ENCODE assay signal across 7 cellular contexts in genomic region chr22:46634973-46635685, GRCh38. TPM values are rescaled to one million over a fixed set of nuclear protein-coding genes. Genes with fewer than 3 reads are reported as not detected.
A peak's percentile ranks its signal among the peaks of the same experiment; 100 is the strongest.
DNase-seq lines count a peak whose midpoint lies in the region; ATAC-seq and TF ChIP-seq lines count a peak whose summit lies in the region.
"Not testable (repeated sequence)": the region's sequence is repeated elsewhere in the genome, so short reads cannot be mapped to it uniquely, and the experiment has no call there.

No MANE protein-coding gene starts in this region.

- not testable (repeated sequence) for H3K4me3 ChIP-seq in Peyer's patch, smooth muscle cell
- peak overlapping the region in 1 of 3 donors; percentile 47 for H3K4me3 ChIP-seq in liver (ENCODE audit: low read depth in 1 of 3, low read length in 3 of 3)

- not testable (repeated sequence) for H3K9me3 Mint-ChIP-seq in endothelial cell (ENCODE audit: unreplicated experiment); nephron progenitor cell

- H3K4me2 ChIP-seq in smooth muscle cell = peak overlapping the region; percentile 36

- intact Hi-C loops in left ventricle myocardium superior (cut with micrococcal nuclease) = not testable (repeated sequence)

- ATAC-seq in left ventricle myocardium superior = not testable (repeated sequence)

- not testable (repeated sequence) for H2AFZ ChIP-seq in smooth muscle cell (ENCODE audit: low read depth)

- not testable (repeated sequence) for H3K9ac ChIP-seq in liver (ENCODE audit: low read depth in 1 of 2, low read length in 2 of 2); smooth muscle cell (ENCODE audit: low read depth)

- H3K27me3 Mint-ChIP-seq in endothelial cell (ENCODE audit: unreplicated experiment); nephron progenitor cell (ENCODE audit: low read depth, poor library complexity): not testable (repeated sequence)

- peaks cover 0 to 17% (median 0%) of the 10 kb centered on the region in 3 donors for H3K36me3 ChIP-seq in Peyer's patch
- not testable (repeated sequence) for H3K36me3 ChIP-seq in liver (ENCODE audit: control insufficient read depth in 4 of 4, insufficient read depth in 3 of 4, low read depth in 1 of 4, low read length in 3 of 4); smooth muscle cell (ENCODE audit: low read depth)

- not testable (repeated sequence) for H3K27me3 ChIP-seq in Peyer's patch; liver (ENCODE audit: control insufficient read depth in 4 of 4, insufficient read depth in 4 of 4, low read length in 3 of 4); smooth muscle cell (ENCODE audit: low read depth)

- 30% methylated on average over 30 of the region's 30 CpGs for WGBS in liver
- 55% methylated on average over 12 of the region's 30 CpGs for WGBS in smooth muscle cell (ENCODE audit: low lambda C conversion rate)

- not testable (repeated sequence) for H3K9me3 ChIP-seq in Peyer's patch; liver (ENCODE audit: control insufficient read depth in 4 of 4, low read length in 3 of 4); smooth muscle cell (replicated peaks; ENCODE audit: low read depth)

- H3K4me3 Mint-ChIP-seq in endothelial cell (ENCODE audit: unreplicated experiment); nephron progenitor cell: not testable (repeated sequence)

- DNase-seq in GM04503 (ENCODE audit: low read depth) (peak; percentile 70), Peyer's patch (peak in 2 of 3 donors; percentile 76 to 87), endothelial cell (ENCODE audit: low spot score) (peak; percentile 53), left ventricle myocardium superior (peak; percentile 79), nephron progenitor cell (peak; percentile 67), smooth muscle cell (lab: John Stamatoyannopoulos, UW; ENCODE audit: unreplicated experiment) (peak; percentile 42)

- H3K4me1 Mint-ChIP-seq in endothelial cell (ENCODE audit: unreplicated experiment) = not testable (repeated sequence)
- peaks cover 40% of the 10 kb centered on the region for H3K4me1 Mint-ChIP-seq in nephron progenitor cell

- not testable (repeated sequence) for TF ChIP-seq CTCF in Peyer's patch (IDR thresholded peaks at IDR 0.05); endothelial cell (IDR thresholded peaks at IDR 0.05; ENCODE audit: unreplicated experiment); liver (IDR thresholded peaks at IDR 0.05; ENCODE audit: low read depth, low read length, missing input control); nephron progenitor cell (IDR thresholded peaks at IDR 0.05); smooth muscle cell (IDR thresholded peaks at IDR 0.05; ENCODE audit: borderline replicate concordance, insufficient read depth, poor library complexity, severe bottlenecking)

- not testable (repeated sequence) for H4K20me1 ChIP-seq in smooth muscle cell (ENCODE audit: low read depth)

- H3K79me2 ChIP-seq in smooth muscle cell (ENCODE audit: low read depth) = not testable (repeated sequence)

- TF ChIP-seq POLR2A in Peyer's patch (IDR thresholded peaks at IDR 0.05) = not testable (repeated sequence)

- not testable (repeated sequence) for H3K27ac Mint-ChIP-seq in endothelial cell (ENCODE audit: unreplicated experiment); nephron progenitor cell

- H3K36me3 Mint-ChIP-seq in endothelial cell (ENCODE audit: low read depth, unreplicated experiment); nephron progenitor cell (ENCODE audit: low read depth): not testable (repeated sequence)

- not testable (repeated sequence) for H3F3A ChIP-seq in smooth muscle cell (ENCODE audit: low read depth)

- H3K27ac ChIP-seq in Peyer's patch = peak overlapping the region in 3 of 4 donors; percentile 8 to 82 (median 81)
- H3K27ac ChIP-seq in liver (ENCODE audit: low read depth in 1 of 2, low read length in 2 of 2) = peak overlapping the region; percentile 77 to 93
- not testable (repeated sequence) for H3K27ac ChIP-seq in smooth muscle cell (ENCODE audit: low read depth)

- H3K4me1 ChIP-seq in Peyer's patch (peaks cover 0 to 42% (median 0%) of the 10 kb centered on the region in 4 donors), liver (ENCODE audit: control insufficient read depth in 4 of 4, insufficient read depth in 4 of 4, low read length in 3 of 4) (peaks cover 0 to 39% (median 14%) of the 10 kb centered on the region in 4 donors)
- H3K4me1 ChIP-seq in smooth muscle cell (ENCODE audit: low read depth) = not testable (repeated sequence)

- not testable (repeated sequence) for TF ChIP-seq RAD21 in liver (IDR thresholded peaks at IDR 0.05)

TF ChIP-seq in liver, 16 proteins besides CTCF, POLR2A, EP300 and RAD21:
- TF ChIP-seq RXRA (IDR thresholded peaks at IDR 0.05) = peak in 1 of 2 donors; percentile 18
- TF ChIP-seq SP1 (IDR thresholded peaks at IDR 0.05) = peak; percentile 6

RNA-seq across cellular contexts. Expression of gene GRAMD4, which starts 14.9 kb away (rescaled TPM):
- 100 to 1,000 TPM in 3 of 4 donors, 10 to 100 TPM in 1; 98.2 to 428 (median 422) TPM for total RNA-seq in Peyer's patch
- 42.7 TPM for total RNA-seq in endothelial cell (ENCODE audit: unreplicated experiment)
- 94.0 TPM for total RNA-seq in left ventricle myocardium superior
- 10 to 100 TPM; 15.9 to 27.3 TPM for total RNA-seq in liver
- 10 to 100 TPM in 1 of 2 donors, 1 to 10 TPM in 1; 2.7 to 53.5 TPM for polyA plus RNA-seq in liver
- 7.5 and 16.6 TPM in 2 replicates for total RNA-seq in smooth muscle cell
- polyA plus RNA-seq in smooth muscle cell = 14.5 and 15.5 TPM in 2 replicates
